Comparison of ENCODE assay signal across 8 cellular contexts in the genomic region with DNA sequence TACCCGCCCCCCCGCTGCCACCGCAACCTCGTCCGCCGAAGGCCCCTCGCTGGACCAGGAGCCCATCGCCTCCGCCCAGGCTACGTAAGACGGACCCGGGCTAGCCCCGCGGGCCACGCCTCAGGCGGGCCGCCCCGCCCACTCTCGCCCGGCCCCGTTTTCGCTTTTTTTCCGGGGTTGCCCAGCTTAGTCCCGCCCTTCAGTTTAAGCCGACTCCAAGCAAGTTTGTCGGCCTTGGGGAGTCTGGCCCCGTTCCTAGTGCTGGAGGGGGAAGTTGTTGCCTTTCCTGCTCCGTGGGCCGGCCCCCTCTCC. TPM values are rescaled to one million over a fixed set of nuclear protein-coding genes. Genes with fewer than 3 reads are reported as not detected.
DNase-seq lines count a peak whose midpoint lies in the region; ATAC-seq, FAIRE-seq and TF ChIP-seq lines count a peak whose summit lies in the region.

No MANE protein-coding gene starts in this region.

- TF ChIP-seq POLR2A in NB4 (IDR thresholded peaks at IDR 0.05; ENCODE audit: extremely low read depth, insufficient read length), result peak; percentile 43

- peak overlapping the region; percentile 85 for H3K27ac ChIP-seq in HEK293 (ENCODE audit: extremely low read depth, low read depth, low read length)
- peak overlapping the region; percentile 84 for H3K27ac ChIP-seq in adipose tissue (ENCODE audit: low read depth, low read length)
- peak overlapping the region; percentile 91 to 98 (median 97) for H3K27ac ChIP-seq in heart right ventricle

- POLR2A ChIA-PET in HEK293 (lab: Yijun Ruan, JAX), result interaction anchor here (0.6 to 4.4 kb wide), 19 partner anchors 10 to 286 kb away, joined by 3 to 32 read pairs (median 4); partner anchors contain the start of genes ASH1L, CLK2, ENTREP3 and FDPS

- FAIRE-seq in G401.6 (lab: Jason Lieb, UNC), result peak; percentile 51

- CTCF ChIA-PET in HEK293 (lab: Yijun Ruan, JAX), result interaction anchor here (0.5 to 8.4 kb wide), 20 partner anchors 13 to 292 kb away, joined by 3 to 77 read pairs (median 3); partner anchors contain the start of genes KRTCAP2, MTX1 and THBS3

- H3K9me3 ChIP-seq in HEK293 (ENCODE audit: control insufficient read depth, insufficient read depth, low read depth, low read length), result no peaks in the 10 kb centered on the region
- H3K9me3 ChIP-seq in heart right ventricle, result no peaks in the 10 kb centered on the region

- H3K4me3 ChIP-seq in HEK293 (ENCODE audit: low read depth, low read length), result peak overlapping the region; percentile 86
- H3K4me3 ChIP-seq in NB4 (ENCODE audit: low read depth, low read length), result peak overlapping the region; percentile 71
- peak overlapping the region; percentile 67 to 95 (median 84) for H3K4me3 ChIP-seq in heart right ventricle

- DNase-seq in NB4 (ENCODE audit: low read depth), result peak; percentile 91
- DNase-seq in T follicular helper cell (ENCODE audit: low read depth), result peak; percentile 72
- peak; percentile 90 to 91 for DNase-seq in heart right ventricle
- peak in 8 of 10 donors; percentile 57 to 94 (median 66) for DNase-seq in posterior cingulate gyrus
- DNase-seq in ureter (ENCODE audit: low spot score), result peak; percentile 95

- H3K36me3 ChIP-seq in HEK293 (ENCODE audit: control insufficient read depth in 2 of 2, insufficient read depth in 1 of 2, low read length in 2 of 2) (peaks cover 13 to 62% of the 10 kb centered on the region in 2 experiments; a peak in 2 of 3 replicates), heart right ventricle (peaks cover 0 to 45% (median 21%) of the 10 kb centered on the region in 9 donors)

- no peaks in the 10 kb centered on the region for H3K27me3 ChIP-seq in heart right ventricle

- intact Hi-C loops in heart right ventricle (cut with DNase I), result loop anchor here (1.0 to 5.0 kb wide), 10 partner anchors 15 to 269 kb away; partner anchors contain the start of genes HCN3 (in 6 of the 10), MTX1 (in 2 of the 10), THBS3 (in 2 of the 10) and ENTREP3 (in 1 of the 10)
- intact Hi-C loops in posterior cingulate gyrus (cut with DNase I), result loop anchor here (1.0 kb wide), 2 partner anchors 46 to 73 kb away; partner anchors contain the start of gene HCN3

- 0 out of 2 replicates have a peak, but pooled peaks cover 3% of the 10 kb centered on the region for H3K4me1 ChIP-seq in HEK293 (ENCODE audit: control insufficient read depth, insufficient read depth, low read length)
- H3K4me1 ChIP-seq in heart right ventricle, result peaks cover 7 to 54% (median 40%) of the 10 kb centered on the region in 9 donors

- ATAC-seq in heart right ventricle, result peak; percentile 64 to 82 (median 77)

- no peak for TF ChIP-seq CTCF in HEK293 (tag by site-specific recombination; IDR thresholded peaks at IDR 0.05)
- TF ChIP-seq CTCF in NB4 (IDR thresholded peaks at IDR 0.05; ENCODE audit: low read depth, low read length), result no peak
- TF ChIP-seq CTCF in heart right ventricle (IDR thresholded peaks at IDR 0.05), result no peak

- 0% methylated on average over 16 to 29 of the region's 29 CpGs for whole genome bisulfite sequencing in adipose tissue, 3 donors
- 0 to 1% methylated on average over 28 to 29 of the region's 29 CpGs for WGBS in heart right ventricle, 2 donors

TF ChIP-seq in HEK293, 187 proteins besides CTCF, POLR2A, EP300 and RAD21:
- peak; percentile 86 for TF ChIP-seq KLF9 (tag by site-specific recombination; IDR thresholded peaks at IDR 0.05; ENCODE audit: low read depth)
- TF ChIP-seq GLIS1 (tag by site-specific recombination; IDR thresholded peaks at IDR 0.05), result 0 out of 2 replicates have a peak, but pooled peaks have one; percentile 3
- peak; percentile 30; the same call in 1 of the 2 replicates for TF ChIP-seq PRDM1 (tag by site-specific recombination; IDR thresholded peaks at IDR 0.05)
- TF ChIP-seq KLF1 (tag by site-specific recombination; IDR thresholded peaks at IDR 0.05), result peak; percentile 63
- no peak for TF ChIP-seq ZNF280C (tag by site-specific recombination; IDR thresholded peaks at IDR 0.05)
- peak; percentile 86 for TF ChIP-seq ZNF362 (tag by site-specific recombination; IDR thresholded peaks at IDR 0.05)
- 0 out of 2 replicates have a peak, but pooled peaks have one; percentile 56 for TF ChIP-seq PBX3 (CRISPR knock-in tag; IDR thresholded peaks at IDR 0.05)
- TF ChIP-seq KLF8 (tag by site-specific recombination; IDR thresholded peaks at IDR 0.05), result peak; percentile 74
- no peak for TF ChIP-seq ZNF366 (tag by site-specific recombination; conservative IDR thresholded peaks at IDR 0.05)

RNA-seq across cellular contexts. Expression of gene RUSC1, which starts 3.0 kb away (rescaled TPM):
- polyA plus RNA-seq in adipose tissue (10 to 100 TPM; 15.4 to 30.0 (median 17.6) TPM), heart right ventricle (10 to 100 TPM; 25.0 to 26.4 TPM)
- total RNA-seq in heart right ventricle (10 to 100 TPM; 11.4 to 22.8 (median 15.1) TPM), ureter (31.4 TPM)

RNA-seq across cellular contexts. Expression of gene FDPS, which starts 15.0 kb away (rescaled TPM):
- polyA plus RNA-seq in adipose tissue (100 to 1,000 TPM in 1 of 3 donors, 10 to 100 TPM in 2; 79.0 to 123 (median 98.9) TPM), heart right ventricle (100 to 1,000 TPM; 109 to 113 TPM)
- total RNA-seq in heart right ventricle (100 to 1,000 TPM in 1 of 10 donors, 10 to 100 TPM in 9; 63.1 to 108 (median 76.9) TPM), ureter (124 TPM)

RNA-seq across cellular contexts. Expression of gene PKLR, which starts 22.4 kb away (rescaled TPM):
- polyA plus RNA-seq in adipose tissue (under 1 TPM in 1 of 3 donors, not detected in 2; 0.02 TPM), heart right ventricle (not detected)
- total RNA-seq in heart right ventricle (under 1 TPM in 1 of 10 donors, not detected in 9; 0.11 TPM), ureter (not detected)

RNA-seq across cellular contexts. Expression of gene HCN3, which starts 46.4 kb away (rescaled TPM):
- polyA plus RNA-seq in adipose tissue (1 to 10 TPM; 1.0 to 1.6 (median 1.3) TPM), heart right ventricle (1 to 10 TPM in 1 of 2 donors, under 1 TPM in 1; 0.81 to 3.2 TPM)
- total RNA-seq in heart right ventricle (1 to 10 TPM in 5 of 10 donors, under 1 TPM in 5; 0.68 to 1.7 (median 1.0) TPM), ureter (4.7 TPM)

RNA-seq across cellular contexts. Expression of gene CLK2, which starts 50.4 kb away (rescaled TPM):
- polyA plus RNA-seq in adipose tissue, result 10 to 100 TPM; 25.1 to 37.9 (median 30.1) TPM
- 10 to 100 TPM; 12.5 to 21.9 (median 18.0) TPM for total RNA-seq in heart right ventricle
- polyA plus RNA-seq in heart right ventricle, result 10 to 100 TPM; 17.4 to 47.1 TPM
- total RNA-seq in ureter, result 80.5 TPM

Comparison
In these comparisons a context has a peak if more than half of its experiments do, and no peak if none do; other contexts are left out.
1. Peak in every context shown above with its lines: DNase-seq, ATAC-seq, H3K4me3 ChIP-seq and H3K27ac ChIP-seq.